In genomic region chr7:100726998-100727761, GRCh38 we compare ENCODE assay signal across 20 cellular contexts. TPM values are rescaled to one million over a fixed set of nuclear protein-coding genes. Genes with fewer than 3 reads are reported as not detected.
DNase-seq lines count a peak whose midpoint lies in the region; ATAC-seq and TF ChIP-seq lines count a peak whose summit lies in the region.
"Had no signal": no experiment of that assay in that cellular context is flagged by ENCODE, and none has a peak within 500 bp of the region (broad histone marks: within the 10 kb centered on the region; RNA-seq: fewer than 3 reads in every experiment).

No MANE protein-coding gene starts in this region.

- TF ChIP-seq CTCF in cardiac fibroblast (IDR thresholded peaks at IDR 0.05; ENCODE audit: low read depth, low read length), result no peak
- no peak for TF ChIP-seq CTCF in left lung (IDR thresholded peaks at IDR 0.05)
- TF ChIP-seq CTCF in uterus (IDR thresholded peaks at IDR 0.05), result no peak
- no peak for TF ChIP-seq CTCF in type B pancreatic cell (conservative IDR thresholded peaks at IDR 0.05)

- DNase-seq in H4 (ENCODE audit: low spot score), result peak; percentile 40
- peak; percentile 71 to 72 for DNase-seq in cardiac fibroblast (ENCODE audit: low read depth in 2 of 2)
- no peak for DNase-seq in left lung
- DNase-seq in uterus, result peak; percentile 48 to 52
- no peak for DNase-seq in type B pancreatic cell (ENCODE audit: extremely low spot score, unreplicated experiment)
- DNase-seq: activated CD4-positive, alpha-beta T cell treated with anti-CD3 and anti-CD28 coated beads, Interleukin-2, amount 10 ng/mL, durations not matched to agents 24 days and 14 days; activated T-cell treated with anti-CD3 and anti-CD28 coated beads, Interleukin-2, amount 50 U/mL, for 48 hours; amygdala; kidney glomerular epithelial cell; naive thymus-derived CD4-positive, alpha-beta T cell; NCI-H1417 treated with DMSO at 0.1 percent for 48 hours; RPMI8226; stimulated activated naive CD8-positive, alpha-beta T cell treated with anti-CD3 and anti-CD28 coated beads, Interleukin-15, Interleukin-2, amounts not matched to agents 100 U/mL and 50 U/mL, for 24 hours; T-helper 17 cell had no signal

- H3K36me3 ChIP-seq in left lung (no peaks in the 10 kb centered on the region), uterus (no peaks in the 10 kb centered on the region)
- H3K36me3 ChIP-seq: heart left ventricle, right atrium auricular region had no signal

- H3K36me3 Mint-ChIP-seq in type B pancreatic cell, result no peaks in the 10 kb centered on the region
- H3K36me3 Mint-ChIP-seq: naive thymus-derived CD4-positive, alpha-beta T cell had no signal

- H3K4me1 Mint-ChIP-seq in type B pancreatic cell (ENCODE audit: unreplicated experiment), result peaks cover 4% of the 10 kb centered on the region

- H3K4me3 Mint-ChIP-seq in type B pancreatic cell, result no peak overlapping the region
- H3K4me3 Mint-ChIP-seq: activated CD4-positive, alpha-beta T cell treated with anti-CD3 and anti-CD28 coated beads, Interleukin-2, amount 10 ng/mL, durations not matched to agents 24 days and 14 days; naive thymus-derived CD4-positive, alpha-beta T cell; T-helper 17 cell had no signal

- H3K9me3 ChIP-seq in left lung (no peaks in the 10 kb centered on the region), uterus (no peaks in the 10 kb centered on the region)
- H3K9me3 ChIP-seq: heart left ventricle, right atrium auricular region had no signal

- H3K27ac ChIP-seq in left lung (no peak overlapping the region), uterus (peak overlapping the region; percentile 27 to 49)
- H3K27ac ChIP-seq: dorsolateral prefrontal cortex, heart left ventricle, right atrium auricular region had no signal

- H3K27me3 Mint-ChIP-seq in type B pancreatic cell, result peaks cover 40% of the 10 kb centered on the region

- H3K27me3 ChIP-seq in left lung (peaks cover 1 to 35% of the 10 kb centered on the region in 2 donors), uterus (no peaks in the 10 kb centered on the region)
- H3K27me3 ChIP-seq: right atrium auricular region had no signal

- H3K27ac Mint-ChIP-seq in type B pancreatic cell, result no peak overlapping the region
- H3K27ac Mint-ChIP-seq: activated CD4-positive, alpha-beta T cell treated with anti-CD3 and anti-CD28 coated beads, Interleukin-2, amount 10 ng/mL, durations not matched to agents 24 days and 14 days; T-helper 17 cell had no signal

- H3K4me1 ChIP-seq in left lung (peaks cover 4 to 8% of the 10 kb centered on the region in 2 donors), uterus (no peaks in the 10 kb centered on the region)
- H3K4me1 ChIP-seq: right atrium auricular region had no signal

- no peak overlapping the region for H3K4me3 ChIP-seq in cardiac fibroblast (replicated peaks in 1 of 2; ENCODE audit: low read depth in 2 of 2, low read length in 2 of 2)
- H3K4me3 ChIP-seq in left lung, result no peak overlapping the region
- no peak overlapping the region for H3K4me3 ChIP-seq in uterus
- H3K4me3 ChIP-seq: dorsolateral prefrontal cortex, heart left ventricle, right atrium auricular region had no signal

- no peak for TF ChIP-seq POLR2A in uterus (IDR thresholded peaks at IDR 0.05)

- intact Hi-C loops in left lung (cut with DNase I) (no loop called here), uterus (cut with DNase I; ENCODE audit: low total_unique reads) (no loop called here)

- H3K9me3 Mint-ChIP-seq in type B pancreatic cell, result no peaks in the 10 kb centered on the region
- H3K9me3 Mint-ChIP-seq: activated CD4-positive, alpha-beta T cell treated with anti-CD3 and anti-CD28 coated beads, Interleukin-2, amount 10 ng/mL, durations not matched to agents 24 days and 14 days had no signal

- ATAC-seq in left lung, result peak; percentile 4
- ATAC-seq in GM21360 (IDR thresholded peaks at IDR 0.05; ENCODE audit: unreplicated experiment), result no peak
- ATAC-seq in HG02678 (IDR thresholded peaks at IDR 0.05; ENCODE audit: unreplicated experiment), result no peak
- ATAC-seq: heart left ventricle; naive thymus-derived CD4-positive, alpha-beta T cell; stimulated activated naive CD8-positive, alpha-beta T cell treated with anti-CD3 and anti-CD28 coated beads, Interleukin-15, Interleukin-2, amounts not matched to agents 100 U/mL and 50 U/mL, for 24 hours; T-helper 17 cell had no signal

RNA-seq across cellular contexts. Expression of gene ZAN, which starts 6.2 kb away (rescaled TPM):
- total RNA-seq in H4 (2014; rRNA removed; shearing (Covaris generic)), result not detected in 2 replicates
- total RNA-seq in left lung (not detected), uterus (under 1 TPM in 1 of 4 donors, not detected in 3; 0.07 TPM), type B pancreatic cell (ENCODE audit: low replicate concordance) (not detected in 2 replicates)
- total RNA-seq: activated CD4-positive, alpha-beta T cell treated with anti-CD3 and anti-CD28 coated beads, Interleukin-2, amount 10 ng/mL, durations not matched to agents 24 days and 14 days; dorsolateral prefrontal cortex; heart left ventricle; naive thymus-derived CD4-positive, alpha-beta T cell; NCI-H460; right atrium auricular region; T-helper 17 cell had no signal

RNA-seq across cellular contexts. Expression of gene EPO, which starts 6.9 kb away (rescaled TPM):
- total RNA-seq in H4 (2014; rRNA removed; shearing (Covaris generic)), result not detected in 2 replicates
- total RNA-seq in left lung, result not detected
- 1 to 10 TPM in 1 of 4 donors, not detected in 3; 1.1 TPM for total RNA-seq in uterus
- total RNA-seq in type B pancreatic cell (ENCODE audit: low replicate concordance), result 0.22 and 0.40 TPM in 2 replicates
- total RNA-seq: heart left ventricle; naive thymus-derived CD4-positive, alpha-beta T cell; NCI-H460; right atrium auricular region; T-helper 17 cell had no signal

RNA-seq across cellular contexts. Expression of gene POP7, which starts 21.3 kb away (rescaled TPM):
- total RNA-seq in H4 (2014; rRNA removed; shearing (Covaris generic)), result 61.6 and 80.1 TPM in 2 replicates
- 10 to 100 TPM; 22.4 to 29.7 TPM for total RNA-seq in left lung
- total RNA-seq in uterus, result 10 to 100 TPM; 16.4 to 53.8 (median 23.8) TPM
- total RNA-seq in type B pancreatic cell (ENCODE audit: low replicate concordance), result 39.2 and 41.0 TPM in 2 replicates

RNA-seq across cellular contexts. Expression of gene GIGYF1, which starts 33.1 kb away (rescaled TPM):
- 2.6 and 4.1 TPM in 2 replicates for total RNA-seq in H4 (2014; rRNA removed; shearing (Covaris generic))
- total RNA-seq in left lung (10 to 100 TPM; 28.3 to 33.0 TPM), uterus (10 to 100 TPM in 3 of 4 donors, 1 to 10 TPM in 1; 9.7 to 90.9 (median 31.9) TPM), type B pancreatic cell (ENCODE audit: low replicate concordance) (49.5 and 79.4 TPM in 2 replicates)

RNA-seq across cellular contexts. Expression of gene GNB2, which starts 53.6 kb away (rescaled TPM):
- 65.0 and 67.1 TPM in 2 replicates for total RNA-seq in H4 (2014; rRNA removed; shearing (Covaris generic))
- total RNA-seq in left lung, result 100 to 1,000 TPM; 214 to 273 TPM
- 100 to 1,000 TPM in 2 of 4 donors, 10 to 100 TPM in 2; 72.0 to 245 (median 94.3) TPM for total RNA-seq in uterus
- total RNA-seq in type B pancreatic cell (ENCODE audit: low replicate concordance), result 179 and 203 TPM in 2 replicates

Comparison
In these comparisons a context has a peak if more than half of its experiments do, and no peak if none do; other contexts are left out.
1. DNase-seq: peak in H4 (single experiment), cardiac fibroblast (2 of 2) and uterus (2 of 2); none in left lung (0 of 2) and type B pancreatic cell (single experiment).
2. H3K27ac ChIP-seq: peak in uterus (2 of 2); none in left lung (0 of 2).